In genomic region chr2:1577846-1578245, GRCh38 we compare ENCODE assay signal across 24 cellular contexts.
DNase-seq lines count a peak whose midpoint lies in the region; ATAC-seq, FAIRE-seq and TF ChIP-seq lines count a peak whose summit lies in the region.
"Had no signal": no experiment of that assay in that cellular context is flagged by ENCODE, and none has a peak within 500 bp of the region (broad histone marks: within the 10 kb centered on the region; RNA-seq: fewer than 3 reads in every experiment).

No MANE protein-coding gene starts in this region.

- H3K27me3 ChIP-seq in PC-3 (ENCODE audit: low read length) (no peaks in the 10 kb centered on the region), K562 (ENCODE audit: control insufficient read depth in 2 of 2, insufficient read depth in 2 of 2, low read length in 2 of 2) (peaks cover 2 to 26% of the 10 kb centered on the region in 2 experiments; a peak in 4 of 5 replicates), smooth muscle cell (ENCODE audit: low read depth) (no peaks in the 10 kb centered on the region)
- H3K27me3 ChIP-seq: BE2C; BLaER1 treated with 17β-estradiol and CSF1 and Interleukin-3, amounts not matched to agents 10 nM and 100 nM had no signal

- H3K4me1 ChIP-seq in PC-3 (ENCODE audit: insufficient read depth, low read length) (peaks cover 30% of the 10 kb centered on the region), K562 (replicated peaks in 1 of 2; ENCODE audit: control insufficient read depth in 2 of 2, insufficient read depth in 2 of 2, low read length in 2 of 2) (no peaks in the 10 kb centered on the region), smooth muscle cell (ENCODE audit: low read depth) (peaks cover 3% of the 10 kb centered on the region)
- H3K4me1 ChIP-seq: BE2C, HAP-1 had no signal

- no peak for TF ChIP-seq POLR2A in K562 (conservative IDR thresholded peaks at IDR 0.05)

- H3K9me2 ChIP-seq in PC-3 (replicated peaks; ENCODE audit: low read length), result no peaks in the 10 kb centered on the region

- H3K9me3 ChIP-seq in PC-3 (ENCODE audit: low read length), result no peaks in the 10 kb centered on the region
- no peaks in the 10 kb centered on the region for H3K9me3 ChIP-seq in K562 (replicated peaks; ENCODE audit: control insufficient read depth, insufficient read depth, low read depth, low read length)
- H3K9me3 ChIP-seq in smooth muscle cell (replicated peaks; ENCODE audit: low read depth), result no peaks in the 10 kb centered on the region
- H3K9me3 ChIP-seq: BE2C; BLaER1 treated with 17β-estradiol and CSF1 and Interleukin-3, amounts not matched to agents 10 nM and 100 nM; HAP-1 had no signal

- TF ChIP-seq EP300 in K562 (IDR thresholded peaks at IDR 0.05; ENCODE audit: low read length), result no peak

- CTCF ChIA-PET in PC-3 (lab: Charles Lee) (no interaction called here), K562 (lab: Yijun Ruan, JAX; ENCODE audit: low intra/inter-chr PET ratio) (no interaction called here)

- H4K20me1 ChIP-seq in PC-3 (ENCODE audit: low read length) (no peaks in the 10 kb centered on the region), K562 (replicated peaks; ENCODE audit: control insufficient read depth, insufficient read depth, low read length) (no peaks in the 10 kb centered on the region), smooth muscle cell (ENCODE audit: low read depth) (no peaks in the 10 kb centered on the region)

- H3K4me3 ChIP-seq in PC-3 (ENCODE audit: low read length) (no peak overlapping the region), K562 (no peak overlapping the region), smooth muscle cell (no peak overlapping the region)
- H3K4me3 ChIP-seq: BLaER1 treated with 17β-estradiol and CSF1 and Interleukin-3, amounts not matched to agents 10 nM and 100 nM; HAP-1 had no signal

- intact Hi-C loops in Right ventricle myocardium inferior (cut with DNase I), result no loop called here
- intact Hi-C loops in cardiac septum (cut with DNase I), result no loop called here
- intact Hi-C loops in PC-3 (cut with micrococcal nuclease), result no loop called here
- intact Hi-C loops in K562 (cut with micrococcal nuclease), result no loop called here

- H3K36me3 ChIP-seq in PC-3 (ENCODE audit: low read depth, low read length) (no peaks in the 10 kb centered on the region), K562 (ENCODE audit: control insufficient read depth, insufficient read depth, low read length) (no peaks in the 10 kb centered on the region), smooth muscle cell (ENCODE audit: low read depth) (no peaks in the 10 kb centered on the region)
- H3K36me3 ChIP-seq: BE2C; BLaER1 treated with 17β-estradiol and CSF1 and Interleukin-3, amounts not matched to agents 10 nM and 100 nM; HAP-1 had no signal

- TF ChIP-seq CTCF in PC-3 (conservative IDR thresholded peaks at IDR 0.05; ENCODE audit: low read depth, low read length) (no peak), K562 (IDR thresholded peaks at IDR 0.05 in 2 of 3, conservative IDR thresholded peaks at IDR 0.05 in 1 of 3; ENCODE audit: insufficient read depth in 2 of 3, low read depth in 1 of 3, low read length in 3 of 3) (no peak), smooth muscle cell (IDR thresholded peaks at IDR 0.05; ENCODE audit: borderline replicate concordance, insufficient read depth, poor library complexity, severe bottlenecking) (no peak)

- H3K9ac ChIP-seq in PC-3 (ENCODE audit: low read length) (no peak overlapping the region), K562 (ENCODE audit: insufficient read depth in 1 of 2, low read depth in 2 of 2, low read length in 2 of 2) (no peak overlapping the region), smooth muscle cell (ENCODE audit: low read depth) (no peak overlapping the region)
- H3K9ac ChIP-seq: BLaER1 treated with 17β-estradiol and CSF1 and Interleukin-3, amounts not matched to agents 10 nM and 100 nM had no signal

- TF ChIP-seq RAD21 in K562 (CRISPR knock-in tag; conservative IDR thresholded peaks at IDR 0.05 in 1 of 2, IDR thresholded peaks at IDR 0.05 in 1 of 2), result no peak

- FAIRE-seq in K562 (lab: Jason Lieb, UNC), result no peak
- FAIRE-seq: GM12891, GM18507, H54 had no signal

- in situ Hi-C loops in K562 (cut with MboI), result no loop called here

- WGBS in K562 (ENCODE audit: insufficient coverage, low coverage, missing lambda C conversion rate), result 0% methylated on average over 5 of the region's 5 CpGs
- 96% methylated on average over 5 of the region's 5 CpGs for WGBS in smooth muscle cell (ENCODE audit: low lambda C conversion rate)

- DNase-seq in Right ventricle myocardium inferior (ENCODE audit: missing footprints) (peak; percentile 4), cardiac septum (ENCODE audit: low spot score) (no peak), PC-3 (no peak), K562 (ENCODE audit: extremely low read depth in 1 of 4, low spot score in 3 of 4) (no peak), smooth muscle cell (lab: John Stamatoyannopoulos, UW; ENCODE audit: unreplicated experiment) (no peak), UCSD-AML1 (lab: John Stamatoyannopoulos, UW; ENCODE audit: unreplicated experiment) (no peak)
- DNase-seq: ACHN; AML-193; BE2C; Calu3; CD4-positive, alpha-beta memory T cell; COR-L47; DMS53; DMS79 treated with DMSO at 0.1 percent for 48 hours; GF-D8; GOT3; HFFc6 had no signal

- H3F3A ChIP-seq in PC-3 (ENCODE audit: low read length, unreplicated experiment), result peaks cover 3% of the 10 kb centered on the region
- peaks cover 5% of the 10 kb centered on the region for H3F3A ChIP-seq in smooth muscle cell (ENCODE audit: low read depth)

- H2AFZ ChIP-seq in PC-3 (ENCODE audit: low read length), result no peak overlapping the region
- H2AFZ ChIP-seq in K562 (ENCODE audit: low read depth, low read length), result no peak overlapping the region
- H2AFZ ChIP-seq in smooth muscle cell (ENCODE audit: low read depth), result no peak overlapping the region

- peak overlapping the region; percentile 47; the same call in 1 of the 2 replicates for H3K4me2 ChIP-seq in PC-3 (ENCODE audit: low read length)
- no peak overlapping the region for H3K4me2 ChIP-seq in K562 (ENCODE audit: insufficient read depth, low read length)
- no peak overlapping the region for H3K4me2 ChIP-seq in smooth muscle cell
- H3K4me2 ChIP-seq: BLaER1 treated with 17β-estradiol and CSF1 and Interleukin-3, amounts not matched to agents 10 nM and 100 nM had no signal

- no peaks in the 10 kb centered on the region for H3K9me1 ChIP-seq in K562 (ENCODE audit: control insufficient read depth, insufficient read depth, low read length)

- BruUV-seq in PC-3 (replicated peaks; lab: Mats Ljungman, UMichigan), result no TSS peak
- BruUV-seq in K562 (replicated peaks; lab: Mats Ljungman, UMichigan), result no TSS peak

- no peak for ATAC-seq in Right ventricle myocardium inferior
- ATAC-seq in PC-3, result no peak
- ATAC-seq in K562, result no peak
- no peak for ATAC-seq in GM19395 (IDR thresholded peaks at IDR 0.05; ENCODE audit: unreplicated experiment)

- POLR2A ChIA-PET in PC-3 (lab: Charles Lee; ENCODE audit: unreplicated experiment), result no interaction called here
- POLR2A ChIA-PET in K562 (lab: Yijun Ruan, JAX), result no interaction called here

- H3K79me2 ChIP-seq in PC-3 (ENCODE audit: low read length), result no peaks in the 10 kb centered on the region
- no peaks in the 10 kb centered on the region for H3K79me2 ChIP-seq in K562 (ENCODE audit: control insufficient read depth, insufficient read depth, low read length)
- no peaks in the 10 kb centered on the region for H3K79me2 ChIP-seq in smooth muscle cell (ENCODE audit: low read depth)

- H3K27ac ChIP-seq in PC-3 (ENCODE audit: low read length), result peak overlapping the region; percentile 49
- H3K27ac ChIP-seq in K562 (ENCODE audit: extremely low read depth, low read depth, low read length), result no peak overlapping the region
- no peak overlapping the region for H3K27ac ChIP-seq in smooth muscle cell (ENCODE audit: low read depth)
- H3K27ac ChIP-seq: 22Rv1; BLaER1 treated with 17β-estradiol and CSF1 and Interleukin-3, amounts not matched to agents 10 nM and 100 nM had no signal

TF ChIP-seq in K562, 482 proteins besides CTCF, POLR2A, EP300 and RAD21:
- TF ChIP-seq MAFK (IDR thresholded peaks at IDR 0.05; ENCODE audit: low read length) (peak; percentile 23; the same call in 1 of the 2 replicates), ZNF316 (IDR thresholded peaks at IDR 0.05) (peak; percentile 47), MAFG (tag; conservative IDR thresholded peaks at IDR 0.05) (peak; percentile 21; the same call in 1 of the 2 replicates), MAFF (IDR thresholded peaks at IDR 0.05; ENCODE audit: low read length) (peak; percentile 33; the same call in 1 of the 2 replicates), SRSF1 (IDR thresholded peaks at IDR 0.05; ENCODE audit: low read depth, low read length) (no peak)
